ENCODE assay signal across 1 cellular context in genomic region chr19:47511128-47511517, GRCh38.
TF ChIP-seq lines count a peak whose summit lies in the region.

No MANE protein-coding gene starts in this region.

TF ChIP-seq in liver, 16 proteins besides CTCF, POLR2A, EP300 and RAD21 (continued from another document):
- TF ChIP-seq ZBTB33 (IDR thresholded peaks at IDR 0.05) (peak; percentile 29), TAF1 (conservative IDR thresholded peaks at IDR 0.05) (no peak), HNF4G (IDR thresholded peaks at IDR 0.05) (peak; percentile 33), RXRA (IDR thresholded peaks at IDR 0.05) (peak; percentile 83 to 88)
